In genomic region chr1:101409102-101409501, GRCh38 we compare ENCODE assay signal across 21 cellular contexts.
"Had no signal": no experiment of that assay in that cellular context is flagged by ENCODE, and none has a peak within 500 bp of the region (broad histone marks: within the 10 kb centered on the region; RNA-seq: fewer than 3 reads in every experiment).

No MANE protein-coding gene starts in this region.

- H3K36me3 ChIP-seq: cardiac muscle cell, heart left ventricle, ovary, upper lobe of left lung had no signal

- H3K4me3 Mint-ChIP-seq: activated CD8-positive, alpha-beta T cell treated with anti-CD3 and anti-CD28 coated beads, Interleukin-2, amount 10 ng/mL, durations not matched to agents 7 days and 5 days; activated naive CD4-positive, alpha-beta T cell treated with anti-CD3 and anti-CD28 coated beads, Interleukin-2, amount 50 U/mL, for 24 hours; activated T-helper 1 cell treated with anti-CD3 and anti-CD28 coated beads, Interleukin-12 subunit alpha, Interleukin-12 subunit beta, Interleukin-2, Interleukin-4 antibody, amounts not matched to agents 30 ng/mL and 10 ng/mL and 1 ng/mL, durations not matched to agents 14 hours and 24 hours and 36 hours; natural killer cell treated with Interleukin-12 subunit alpha and Interleukin-12 subunit beta and Interleukin-15 and Interleukin-18, amount 100 ng/mL, for 72 hours had no signal

- DNase-seq: activated CD4-positive, alpha-beta T cell treated with anti-CD3 and anti-CD28 coated beads, Interleukin-2, amount 50 U/mL, for 1 hour; activated CD4-positive, CD25-positive, alpha-beta regulatory T cell treated with anti-CD3 and anti-CD28 coated beads, Interleukin-2, amount 50 U/mL, for 72 hours; activated CD8-positive, alpha-beta T cell treated with anti-CD3 and anti-CD28 coated beads, Interleukin-2, amount 10 ng/mL, durations not matched to agents 7 days and 5 days; activated gamma-delta T cell treated with Interleukin-2 at 50 U/mL for 16 hours; anterior cingulate cortex; body of pancreas; cortex of kidney; heart left ventricle; ovary; psoas muscle; right cardiac atrium; stimulated activated CD4-positive, alpha-beta T cell treated with anti-CD3 and anti-CD28 coated beads, Interleukin-12 subunit alpha, Interleukin-12 subunit beta, amount 100 ng/mL, for 4 hours; stimulated activated CD4-positive, alpha-beta T cell treated with anti-CD3 and anti-CD28 coated beads, Interleukin-4, amount 100 ng/mL, for 4 hours; stimulated activated naive CD8-positive, alpha-beta T cell treated with anti-CD3 and anti-CD28 coated beads, Interleukin-15, Interleukin-2, amounts not matched to agents 100 U/mL and 50 U/mL, for 24 hours; upper lobe of left lung had no signal

- H3K27me3 ChIP-seq: body of pancreas, cardiac muscle cell, ovary, upper lobe of left lung had no signal

- H3K36me3 Mint-ChIP-seq: natural killer cell treated with Interleukin-12 subunit alpha and Interleukin-12 subunit beta and Interleukin-15 and Interleukin-18, amount 100 ng/mL, for 72 hours had no signal

- H3K4me3 ChIP-seq: body of pancreas, cardiac muscle cell, heart left ventricle, ovary, psoas muscle, upper lobe of left lung had no signal

- FAIRE-seq: islet of Langerhans had no signal

- H3K27ac ChIP-seq: body of pancreas, cardiac muscle cell, heart left ventricle, ovary, psoas muscle, upper lobe of left lung, VCaP had no signal

- H3K27ac Mint-ChIP-seq: activated CD8-positive, alpha-beta T cell treated with anti-CD3 and anti-CD28 coated beads, Interleukin-2, amount 10 ng/mL, durations not matched to agents 7 days and 5 days; activated naive CD4-positive, alpha-beta T cell treated with anti-CD3 and anti-CD28 coated beads, Interleukin-2, amount 50 U/mL, for 24 hours; activated T-helper 1 cell treated with anti-CD3 and anti-CD28 coated beads, Interleukin-12 subunit alpha, Interleukin-12 subunit beta, Interleukin-2, Interleukin-4 antibody, amounts not matched to agents 30 ng/mL and 10 ng/mL and 1 ng/mL, durations not matched to agents 14 hours and 24 hours and 36 hours; natural killer cell treated with Interleukin-12 subunit alpha and Interleukin-12 subunit beta and Interleukin-15 and Interleukin-18, amount 100 ng/mL, for 72 hours had no signal

- ATAC-seq: activated CD8-positive, alpha-beta T cell treated with anti-CD3 and anti-CD28 coated beads, Interleukin-2, amount 10 ng/mL, durations not matched to agents 7 days and 5 days; body of pancreas; heart left ventricle; natural killer cell treated with Interleukin-12 subunit alpha and Interleukin-12 subunit beta and Interleukin-15 and Interleukin-18, amount 100 ng/mL, for 72 hours; psoas muscle; right cardiac atrium; stimulated activated naive CD8-positive, alpha-beta T cell treated with anti-CD3 and anti-CD28 coated beads, Interleukin-15, Interleukin-2, amounts not matched to agents 100 U/mL and 50 U/mL, for 24 hours had no signal

- H3K4me1 ChIP-seq: body of pancreas, heart left ventricle, psoas muscle had no signal

- H3K9me3 ChIP-seq: body of pancreas, ovary, psoas muscle, upper lobe of left lung had no signal

- H3K9me3 Mint-ChIP-seq: activated T-helper 1 cell treated with anti-CD3 and anti-CD28 coated beads, Interleukin-12 subunit alpha, Interleukin-12 subunit beta, Interleukin-2, Interleukin-4 antibody, amounts not matched to agents 30 ng/mL and 10 ng/mL and 1 ng/mL, durations not matched to agents 14 hours and 24 hours and 36 hours; natural killer cell treated with Interleukin-12 subunit alpha and Interleukin-12 subunit beta and Interleukin-15 and Interleukin-18, amount 100 ng/mL, for 72 hours had no signal
